1 cellular context compared by ENCODE assay signal in genomic region chr6:142725024-142725770, GRCh38.
TF ChIP-seq lines count a peak whose summit lies in the region.

No MANE protein-coding gene starts in this region.

TF ChIP-seq in WTC11, 78 proteins besides CTCF, POLR2A, EP300 and RAD21 (continued from another document):
- no peak for TF ChIP-seq ATF2 (CRISPR knock-in tag; IDR thresholded peaks at IDR 0.05; ENCODE audit: borderline replicate concordance, low read depth)
- no peak for TF ChIP-seq ZNF121 (CRISPR knock-in tag; IDR thresholded peaks at IDR 0.05)
- no peak for TF ChIP-seq GABPB1 (CRISPR knock-in tag; IDR thresholded peaks at IDR 0.05)
